ENCODE assay signal across 1 cellular context in the genomic region with DNA sequence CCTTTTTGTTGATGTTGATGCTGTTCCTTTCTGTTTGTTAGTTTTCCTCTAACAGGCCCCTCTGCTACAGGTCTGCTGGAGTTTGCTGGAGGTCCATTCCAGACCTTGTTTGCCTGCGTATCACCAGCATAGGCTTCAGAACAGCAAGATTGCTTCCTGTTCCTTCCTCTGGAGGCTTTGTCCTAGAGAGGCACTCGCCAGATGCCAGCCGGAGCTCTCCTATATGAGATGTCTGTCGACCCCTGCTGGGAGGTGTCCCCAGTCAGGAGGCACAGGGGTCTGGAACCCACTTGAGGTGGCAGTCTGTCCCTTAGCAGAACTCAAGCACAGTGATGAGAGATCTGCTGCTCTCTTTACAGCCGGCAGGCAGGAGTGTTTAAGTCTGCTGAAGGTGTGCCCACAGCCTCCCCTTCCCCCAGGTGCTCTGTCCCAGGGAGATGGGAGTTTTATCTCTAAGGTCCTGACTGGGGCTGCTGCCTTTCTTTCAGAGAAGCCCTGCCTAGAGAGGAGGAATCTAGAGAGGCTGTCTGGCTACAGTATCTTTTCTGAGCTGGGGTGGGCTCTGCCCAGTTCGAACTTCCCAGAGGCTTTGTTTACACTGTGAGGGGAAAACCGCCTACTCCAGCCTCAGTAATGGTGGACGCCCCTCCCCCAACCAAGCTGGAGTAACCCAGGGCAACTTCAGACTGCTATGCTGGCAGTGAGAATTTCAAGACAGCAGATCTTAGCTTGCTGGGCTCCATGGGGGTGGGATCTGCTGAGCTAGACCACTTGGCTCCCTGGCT.
TF ChIP-seq lines count a peak whose summit lies in the region.

No MANE protein-coding gene starts in this region.

TF ChIP-seq in H1, 55 proteins besides CTCF, POLR2A, EP300 and RAD21:
- no peak for TF ChIP-seq CBX8 (IDR thresholded peaks at IDR 0.05; ENCODE audit: borderline replicate concordance, low read depth, low read length)
- no peak for TF ChIP-seq TCF12 (IDR thresholded peaks at IDR 0.05; ENCODE audit: low read depth, low read length)
- no peak for TF ChIP-seq MAFK (IDR thresholded peaks at IDR 0.05; ENCODE audit: low read depth, low read length)
- TF ChIP-seq, protein P1, sequence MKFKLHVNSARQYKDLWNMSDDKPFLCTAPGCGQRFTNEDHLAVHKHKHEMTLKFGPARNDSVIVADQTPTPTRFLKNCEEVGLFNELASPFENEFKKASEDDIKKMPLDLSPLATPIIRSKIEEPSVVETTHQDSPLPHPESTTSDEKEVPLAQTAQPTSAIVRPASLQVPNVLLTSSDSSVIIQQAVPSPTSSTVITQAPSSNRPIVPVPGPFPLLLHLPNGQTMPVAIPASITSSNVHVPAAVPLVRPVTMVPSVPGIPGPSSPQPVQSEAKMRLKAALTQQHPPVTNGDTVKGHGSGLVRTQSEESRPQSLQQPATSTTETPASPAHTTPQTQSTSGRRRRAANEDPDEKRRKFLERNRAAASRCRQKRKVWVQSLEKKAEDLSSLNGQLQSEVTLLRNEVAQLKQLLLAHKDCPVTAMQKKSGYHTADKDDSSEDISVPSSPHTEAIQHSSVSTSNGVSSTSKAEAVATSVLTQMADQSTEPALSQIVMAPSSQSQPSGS (IDR thresholded peaks at IDR 0.05; ENCODE audit: low read length): no peak
- TF ChIP-seq TAF1 (IDR thresholded peaks at IDR 0.05; ENCODE audit: low read depth, low read length): no peak
- TF ChIP-seq, protein P2, sequence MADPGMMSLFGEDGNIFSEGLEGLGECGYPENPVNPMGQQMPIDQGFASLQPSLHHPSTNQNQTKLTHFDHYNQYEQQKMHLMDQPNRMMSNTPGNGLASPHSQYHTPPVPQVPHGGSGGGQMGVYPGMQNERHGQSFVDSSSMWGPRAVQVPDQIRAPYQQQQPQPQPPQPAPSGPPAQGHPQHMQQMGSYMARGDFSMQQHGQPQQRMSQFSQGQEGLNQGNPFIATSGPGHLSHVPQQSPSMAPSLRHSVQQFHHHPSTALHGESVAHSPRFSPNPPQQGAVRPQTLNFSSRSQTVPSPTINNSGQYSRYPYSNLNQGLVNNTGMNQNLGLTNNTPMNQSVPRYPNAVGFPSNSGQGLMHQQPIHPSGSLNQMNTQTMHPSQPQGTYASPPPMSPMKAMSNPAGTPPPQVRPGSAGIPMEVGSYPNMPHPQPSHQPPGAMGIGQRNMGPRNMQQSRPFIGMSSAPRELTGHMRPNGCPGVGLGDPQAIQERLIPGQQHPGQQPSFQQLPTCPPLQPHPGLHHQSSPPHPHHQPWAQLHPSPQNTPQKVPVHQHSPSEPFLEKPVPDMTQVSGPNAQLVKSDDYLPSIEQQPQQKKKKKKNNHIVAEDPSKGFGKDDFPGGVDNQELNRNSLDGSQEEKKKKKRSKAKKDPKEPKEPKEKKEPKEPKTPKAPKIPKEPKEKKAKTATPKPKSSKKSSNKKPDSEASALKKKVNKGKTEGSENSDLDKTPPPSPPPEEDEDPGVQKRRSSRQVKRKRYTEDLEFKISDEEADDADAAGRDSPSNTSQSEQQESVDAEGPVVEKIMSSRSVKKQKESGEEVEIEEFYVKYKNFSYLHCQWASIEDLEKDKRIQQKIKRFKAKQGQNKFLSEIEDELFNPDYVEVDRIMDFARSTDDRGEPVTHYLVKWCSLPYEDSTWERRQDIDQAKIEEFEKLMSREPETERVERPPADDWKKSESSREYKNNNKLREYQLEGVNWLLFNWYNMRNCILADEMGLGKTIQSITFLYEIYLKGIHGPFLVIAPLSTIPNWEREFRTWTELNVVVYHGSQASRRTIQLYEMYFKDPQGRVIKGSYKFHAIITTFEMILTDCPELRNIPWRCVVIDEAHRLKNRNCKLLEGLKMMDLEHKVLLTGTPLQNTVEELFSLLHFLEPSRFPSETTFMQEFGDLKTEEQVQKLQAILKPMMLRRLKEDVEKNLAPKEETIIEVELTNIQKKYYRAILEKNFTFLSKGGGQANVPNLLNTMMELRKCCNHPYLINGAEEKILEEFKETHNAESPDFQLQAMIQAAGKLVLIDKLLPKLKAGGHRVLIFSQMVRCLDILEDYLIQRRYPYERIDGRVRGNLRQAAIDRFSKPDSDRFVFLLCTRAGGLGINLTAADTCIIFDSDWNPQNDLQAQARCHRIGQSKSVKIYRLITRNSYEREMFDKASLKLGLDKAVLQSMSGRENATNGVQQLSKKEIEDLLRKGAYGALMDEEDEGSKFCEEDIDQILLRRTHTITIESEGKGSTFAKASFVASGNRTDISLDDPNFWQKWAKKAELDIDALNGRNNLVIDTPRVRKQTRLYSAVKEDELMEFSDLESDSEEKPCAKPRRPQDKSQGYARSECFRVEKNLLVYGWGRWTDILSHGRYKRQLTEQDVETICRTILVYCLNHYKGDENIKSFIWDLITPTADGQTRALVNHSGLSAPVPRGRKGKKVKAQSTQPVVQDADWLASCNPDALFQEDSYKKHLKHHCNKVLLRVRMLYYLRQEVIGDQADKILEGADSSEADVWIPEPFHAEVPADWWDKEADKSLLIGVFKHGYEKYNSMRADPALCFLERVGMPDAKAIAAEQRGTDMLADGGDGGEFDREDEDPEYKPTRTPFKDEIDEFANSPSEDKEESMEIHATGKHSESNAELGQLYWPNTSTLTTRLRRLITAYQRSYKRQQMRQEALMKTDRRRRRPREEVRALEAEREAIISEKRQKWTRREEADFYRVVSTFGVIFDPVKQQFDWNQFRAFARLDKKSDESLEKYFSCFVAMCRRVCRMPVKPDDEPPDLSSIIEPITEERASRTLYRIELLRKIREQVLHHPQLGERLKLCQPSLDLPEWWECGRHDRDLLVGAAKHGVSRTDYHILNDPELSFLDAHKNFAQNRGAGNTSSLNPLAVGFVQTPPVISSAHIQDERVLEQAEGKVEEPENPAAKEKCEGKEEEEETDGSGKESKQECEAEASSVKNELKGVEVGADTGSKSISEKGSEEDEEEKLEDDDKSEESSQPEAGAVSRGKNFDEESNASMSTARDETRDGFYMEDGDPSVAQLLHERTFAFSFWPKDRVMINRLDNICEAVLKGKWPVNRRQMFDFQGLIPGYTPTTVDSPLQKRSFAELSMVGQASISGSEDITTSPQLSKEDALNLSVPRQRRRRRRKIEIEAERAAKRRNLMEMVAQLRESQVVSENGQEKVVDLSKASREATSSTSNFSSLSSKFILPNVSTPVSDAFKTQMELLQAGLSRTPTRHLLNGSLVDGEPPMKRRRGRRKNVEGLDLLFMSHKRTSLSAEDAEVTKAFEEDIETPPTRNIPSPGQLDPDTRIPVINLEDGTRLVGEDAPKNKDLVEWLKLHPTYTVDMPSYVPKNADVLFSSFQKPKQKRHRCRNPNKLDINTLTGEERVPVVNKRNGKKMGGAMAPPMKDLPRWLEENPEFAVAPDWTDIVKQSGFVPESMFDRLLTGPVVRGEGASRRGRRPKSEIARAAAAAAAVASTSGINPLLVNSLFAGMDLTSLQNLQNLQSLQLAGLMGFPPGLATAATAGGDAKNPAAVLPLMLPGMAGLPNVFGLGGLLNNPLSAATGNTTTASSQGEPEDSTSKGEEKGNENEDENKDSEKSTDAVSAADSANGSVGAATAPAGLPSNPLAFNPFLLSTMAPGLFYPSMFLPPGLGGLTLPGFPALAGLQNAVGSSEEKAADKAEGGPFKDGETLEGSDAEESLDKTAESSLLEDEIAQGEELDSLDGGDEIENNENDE (IDR thresholded peaks at IDR 0.05; ENCODE audit: insufficient replicate concordance, low read length): no peak
- TF ChIP-seq KDM5A (IDR thresholded peaks at IDR 0.05; ENCODE audit: low read length): no peak
- TF ChIP-seq KDM1A (IDR thresholded peaks at IDR 0.05; ENCODE audit: borderline replicate concordance, low read length): no peak
- TF ChIP-seq RNF2 (IDR thresholded peaks at IDR 0.05; ENCODE audit: borderline replicate concordance, low read depth, low read length, missing control alignments, poor library complexity, severe bottlenecking): no peak
- no peak for TF ChIP-seq CREB1 (IDR thresholded peaks at IDR 0.05)
- TF ChIP-seq, protein P3, sequence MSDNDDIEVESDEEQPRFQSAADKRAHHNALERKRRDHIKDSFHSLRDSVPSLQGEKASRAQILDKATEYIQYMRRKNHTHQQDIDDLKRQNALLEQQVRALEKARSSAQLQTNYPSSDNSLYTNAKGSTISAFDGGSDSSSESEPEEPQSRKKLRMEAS (IDR thresholded peaks at IDR 0.05): no peak
- TF ChIP-seq BACH1 (IDR thresholded peaks at IDR 0.05; ENCODE audit: low read length): no peak
